Comparison of ENCODE assay signal across 9 cellular contexts in the genomic region with DNA sequence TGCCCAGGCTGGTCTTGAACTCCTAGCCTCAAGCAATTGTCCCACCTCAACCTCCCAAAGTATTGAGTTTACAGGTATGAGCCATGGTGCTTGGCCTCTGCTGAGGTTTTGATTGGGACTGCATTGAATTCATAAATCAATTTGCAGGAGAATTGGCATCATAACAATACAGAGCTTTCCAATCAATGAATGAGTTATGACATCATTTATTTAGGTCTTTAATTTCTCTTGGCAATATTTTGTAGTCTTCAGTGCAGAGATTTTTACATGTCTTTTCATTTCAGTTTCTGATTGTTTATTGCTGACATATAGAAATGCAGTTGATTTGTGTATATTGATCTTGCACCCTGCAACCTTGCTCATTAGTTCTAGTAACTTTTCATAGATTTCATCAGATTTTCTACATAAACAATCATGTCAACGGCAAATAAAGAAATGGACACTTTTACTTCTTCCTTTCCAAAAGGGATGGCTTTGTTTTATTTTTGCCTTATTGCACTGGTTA.
"Had no signal": no experiment of that assay in that cellular context is flagged by ENCODE, and none has a peak within 500 bp of the region (broad histone marks: within the 10 kb centered on the region; RNA-seq: fewer than 3 reads in every experiment).

No MANE protein-coding gene starts in this region.

- H3K9me3 ChIP-seq: HAP-1 had no signal

- H3K4me1 ChIP-seq: HAP-1 had no signal

- H2AFZ ChIP-seq: GM23248 had no signal

- H3K27ac ChIP-seq: GM23248, KMS-11 had no signal

- H3K4me2 ChIP-seq: KMS-11 had no signal

- ATAC-seq: HCT116 had no signal

- H3K4me3 ChIP-seq: GM23248, HAP-1 had no signal

- FAIRE-seq: HTR-8/SVneo had no signal

- H3K9ac ChIP-seq: GM23248, KMS-11 had no signal

- H3K36me3 ChIP-seq: HAP-1 had no signal

- DNase-seq: GM23248, GOT3, H7, HFFc6, KBM-7 had no signal
